Comparison of ENCODE assay signal across 19 cellular contexts in genomic region chr17:71444011-71444574, GRCh38.
A peak's percentile ranks its signal among the peaks of the same experiment; 100 is the strongest.
DNase-seq lines count a peak whose midpoint lies in the region.
"Had no signal": no experiment of that assay in that cellular context is flagged by ENCODE, and none has a peak within 500 bp of the region (broad histone marks: within the 10 kb centered on the region; RNA-seq: fewer than 3 reads in every experiment).

No MANE protein-coding gene starts in this region.

- H3K27me3 ChIP-seq in MG63, result no peaks in the 10 kb centered on the region

- no peaks in the 10 kb centered on the region for H3K9me3 ChIP-seq in MG63
- H3K9me3 ChIP-seq: Caco-2 had no signal

- in situ Hi-C loops in ACHN (cut with HindIII; ENCODE audit: low pct_ligation_motif_present, low pct_unique_long_range_greater_than_20kb, low sequenced_read_pairs), result no loop called here

- H3K4me3 ChIP-seq in MG63, result no peak overlapping the region
- H3K4me3 ChIP-seq: GM23248, K562 had no signal

- H3K36me3 ChIP-seq in MG63, result no peaks in the 10 kb centered on the region

- peak; percentile 22 for DNase-seq in COR-L47 (lab: John Stamatoyannopoulos, UW)
- DNase-seq in Daoy (ENCODE audit: low read depth), result peak; percentile 30
- DNase-seq in MG63, result peak; percentile 56
- peak; percentile 14 for DNase-seq in iris pigment epithelial cell (ENCODE audit: low read depth)
- no peak for DNase-seq in ACHN
- no peak for DNase-seq in GOT3 (lab: John Stamatoyannopoulos, UW)
- no peak for DNase-seq in activated naive CD4-positive, alpha-beta T cell (lab: John Stamatoyannopoulos, UW)
- DNase-seq: Caco-2; CD4-positive, CD25-positive, alpha-beta regulatory T cell; DND-41; GM23248; NCI-H1105; NCI-H146; NCI-H2081; NCI-H510A; NCI-H774; Right ventricle myocardium superior; T1000 had no signal

Comparison
In these comparisons a context has a peak if more than half of its experiments do, and no peak if none do; other contexts are left out.
1. DNase-seq: peak in COR-L47 (single experiment), Daoy (single experiment), MG63 (single experiment) and iris pigment epithelial cell (single experiment); none in ACHN (single experiment), GOT3 (single experiment) and activated naive CD4-positive, alpha-beta T cell (0 of 4).